Comparison of ENCODE assay signal across 10 cellular contexts in genomic region chr1:201540846-201541735, GRCh38. TPM values are rescaled to one million over a fixed set of nuclear protein-coding genes. Genes with fewer than 3 reads are reported as not detected.
DNase-seq lines count a peak whose midpoint lies in the region; ATAC-seq and TF ChIP-seq lines count a peak whose summit lies in the region.
"Had no signal": no experiment of that assay in that cellular context is flagged by ENCODE, and none has a peak within 500 bp of the region (broad histone marks: within the 10 kb centered on the region; RNA-seq: fewer than 3 reads in every experiment).

No MANE protein-coding gene starts in this region.

- H3K23ac ChIP-seq in H9 (ENCODE audit: insufficient read length, low read depth, low read length): no peak overlapping the region

- peak overlapping the region; percentile 95 for H3K4me2 ChIP-seq in H9 (ENCODE audit: insufficient read depth, insufficient read length, low read length)
- H3K4me2 ChIP-seq: KMS-11 had no signal

- no peak overlapping the region for H4K8ac ChIP-seq in H9 (replicated peaks; ENCODE audit: insufficient read length, low read depth, low read length)

- no peak overlapping the region for H2BK120ac ChIP-seq in H9 (ENCODE audit: low read depth, low read length, poor library complexity, severe bottlenecking)

- no peak overlapping the region for H3K27ac ChIP-seq in H9 (ENCODE audit: insufficient read length, low read depth, low read length)
- peak overlapping the region; percentile 52 for H3K27ac ChIP-seq in WERI-Rb-1
- H3K27ac ChIP-seq in spleen: peak overlapping the region in 7 of 8 donors; percentile 14 to 82 (median 72)
- H3K27ac ChIP-seq: KMS-11 had no signal

- H3K9me3 Mint-ChIP-seq in H9: peaks cover 0 to 6% of the 10 kb centered on the region in 2 experiments; a peak in 2 of 5 replicates
- H3K9me3 Mint-ChIP-seq: activated naive CD8-positive, alpha-beta T cell treated with anti-CD3 and anti-CD28 coated beads for 36 hours had no signal

- H3K9ac ChIP-seq in H9 (ENCODE audit: extremely low read depth, insufficient read length, low read length) (no peak overlapping the region), iPS-15b (ENCODE audit: low read depth, low read length) (no peak overlapping the region)
- H3K9ac ChIP-seq: KMS-11 had no signal

- peak overlapping the region in 1 of 3 experiments; percentile 32; a peak in 1 of 7 replicates for H3K27ac Mint-ChIP-seq in H9
- H3K27ac Mint-ChIP-seq: activated naive CD8-positive, alpha-beta T cell treated with anti-CD3 and anti-CD28 coated beads for 36 hours had no signal

- DNase-seq in H9 (no peak), WERI-Rb-1 (no peak), spleen (no peak), omental fat pad (ENCODE audit: low spot score) (no peak), NCI-H1105 treated with DMSO at 0.1 percent for 48 hours (lab: John Stamatoyannopoulos, UW) (no peak), NCI-H1048 (lab: John Stamatoyannopoulos, UW) (no peak)
- DNase-seq: activated naive CD8-positive, alpha-beta T cell treated with anti-CD3 and anti-CD28 coated beads for 36 hours had no signal

- intact Hi-C loops in spleen (cut with DNase I; ENCODE audit: low total_unique reads): no loop called here

- no peak overlapping the region for H2BK12ac ChIP-seq in H9 (ENCODE audit: insufficient read length, low read depth, low read length)

- no peak overlapping the region for H2AK5ac ChIP-seq in H9 (ENCODE audit: insufficient read length, low read length)

- H3K23me2 ChIP-seq in H9 (ENCODE audit: insufficient read length, low read depth, low read length, poor library complexity, severe bottlenecking): peaks cover 23% of the 10 kb centered on the region

- H2BK15ac ChIP-seq in H9 (ENCODE audit: low read depth, low read length): no peak overlapping the region

- TF ChIP-seq POLR2A in spleen (IDR thresholded peaks at IDR 0.05): no peak

- H3K27me3 ChIP-seq in H9 (ENCODE audit: insufficient read depth, low read length) (peaks cover 7% of the 10 kb centered on the region; the same call in 1 of the 2 replicates), WERI-Rb-1 (ENCODE audit: insufficient read depth, low read depth, severe bottlenecking) (no peaks in the 10 kb centered on the region), iPS-15b (ENCODE audit: control insufficient read depth, insufficient read depth, low read length) (peaks cover 54% of the 10 kb centered on the region), spleen (replicated peaks in 1 of 7) (peaks cover 0 to 48% (median 24%) of the 10 kb centered on the region in 7 donors)

- H4K20me1 ChIP-seq in H9 (ENCODE audit: control insufficient read depth, insufficient read depth, insufficient read length): no peaks in the 10 kb centered on the region

- H3T11ph ChIP-seq in H9 (ENCODE audit: low read length): no peak overlapping the region

- H3K79me1 ChIP-seq in H9 (ENCODE audit: insufficient read depth, low read depth, low read length, poor library complexity, severe bottlenecking): no peaks in the 10 kb centered on the region

- peaks cover 80% of the 10 kb centered on the region for H3K27me3 Mint-ChIP-seq in H9 (ENCODE audit: low read depth)

- no peak overlapping the region for H3K18ac ChIP-seq in H9 (ENCODE audit: insufficient read length, low read depth, low read length)

- no peak overlapping the region for H2BK5ac ChIP-seq in H9 (ENCODE audit: insufficient read length, low read length)

- peaks cover 21 to 36% of the 10 kb centered on the region in 2 experiments for H3K4me1 Mint-ChIP-seq in H9

- no peaks in the 10 kb centered on the region for H3K79me2 ChIP-seq in H9 (ENCODE audit: insufficient read depth, low read length)

- H4K91ac ChIP-seq in H9 (ENCODE audit: insufficient read length, low read depth, low read length): no peak overlapping the region

- ATAC-seq in omental fat pad (ENCODE audit: low FRiP score): no peak
- ATAC-seq in HG03095 (IDR thresholded peaks at IDR 0.05; ENCODE audit: unreplicated experiment): no peak

- H4K5ac ChIP-seq in H9 (ENCODE audit: insufficient read length, low read depth, low read length): no peak overlapping the region

- H3K36me3 Mint-ChIP-seq in H9 (ENCODE audit: insufficient read depth in 1 of 3, low read depth in 3 of 3): no peaks in the 10 kb centered on the region

- TF ChIP-seq CTCF in H9 (conservative IDR thresholded peaks at IDR 0.05) (no peak), WERI-Rb-1 (IDR thresholded peaks at IDR 0.05; ENCODE audit: low read depth, low read length) (no peak), spleen (IDR thresholded peaks at IDR 0.05 in 8 of 11, conservative IDR thresholded peaks at IDR 0.05 in 3 of 11) (no peak), omental fat pad (IDR thresholded peaks at IDR 0.05) (no peak)

- H3K36me3 ChIP-seq in WERI-Rb-1 (no peaks in the 10 kb centered on the region), iPS-15b (ENCODE audit: control insufficient read depth, insufficient read depth, low read length) (no peaks in the 10 kb centered on the region), spleen (no peaks in the 10 kb centered on the region)

- no peak overlapping the region for H3K4ac ChIP-seq in H9 (ENCODE audit: low read depth, low read length)

- no peak overlapping the region for H3K56ac ChIP-seq in H9 (ENCODE audit: insufficient read length, low read depth, low read length)

- H3K4me3 Mint-ChIP-seq in H9: no peak overlapping the region
- H3K4me3 Mint-ChIP-seq: activated naive CD8-positive, alpha-beta T cell treated with anti-CD3 and anti-CD28 coated beads for 36 hours had no signal

- H3K4me1 ChIP-seq in H9 (ENCODE audit: insufficient read depth, low read length) (no peaks in the 10 kb centered on the region; the same call in 1 of the 2 replicates), iPS-15b (ENCODE audit: control insufficient read depth, insufficient read depth, low read length) (peaks cover 10% of the 10 kb centered on the region), spleen (peaks cover 15 to 90% (median 68%) of the 10 kb centered on the region in 6 donors)

- WGBS in H9 (ENCODE audit: extremely low coverage, insufficient read length, low lambda C conversion rate): no CpG with 5 or more reads among the region's 12 CpGs
- 84 to 89% (median 85%) methylated on average over 12 of the region's 12 CpGs for WGBS in spleen, 5 donors

- H2AFZ ChIP-seq in H9 (ENCODE audit: low read length): no peak overlapping the region

- no peak overlapping the region for H2BK20ac ChIP-seq in H9 (ENCODE audit: low read depth, low read length, poor library complexity, severe bottlenecking)

- H3K9me3 ChIP-seq in H9 (ENCODE audit: control insufficient read depth, low read depth, low read length): no peaks in the 10 kb centered on the region
- peaks cover 5% of the 10 kb centered on the region for H3K9me3 ChIP-seq in WERI-Rb-1 (ENCODE audit: severe bottlenecking)
- no peaks in the 10 kb centered on the region for H3K9me3 ChIP-seq in iPS-15b (ENCODE audit: control insufficient read depth, insufficient read depth, low read length)
- H3K9me3 ChIP-seq in spleen: no peaks in the 10 kb centered on the region

- no peak overlapping the region for H3K14ac ChIP-seq in H9 (ENCODE audit: insufficient read depth, low read length)

- H3K4me3 ChIP-seq in WERI-Rb-1 (ENCODE audit: low read depth, low read length): no peak overlapping the region
- H3K4me3 ChIP-seq in iPS-15b (ENCODE audit: low read depth, low read length): peak overlapping the region; percentile 87
- H3K4me3 ChIP-seq in spleen: peak overlapping the region in 1 of 8 donors; percentile 78

RNA-seq across cellular contexts. Expression of gene NAV1, which starts 2.2 kb away (rescaled TPM):
- total RNA-seq in H9 (2021): 20.5 and 21.6 TPM in 2 replicates
- 10 to 100 TPM; 15.7 to 37.2 (median 27.4) TPM for total RNA-seq in spleen
- 1 to 10 TPM; 1.1 to 3.5 (median 1.2) TPM for polyA plus RNA-seq in spleen
- 10 to 100 TPM; 26.0 to 84.1 (median 67.6) TPM for total RNA-seq in omental fat pad

RNA-seq across cellular contexts. Expression of gene CSRP1, which starts 34.2 kb away (rescaled TPM):
- 0.44 TPM in 2 replicates for total RNA-seq in H9 (2021)
- total RNA-seq in spleen: 100 to 1,000 TPM; 115 to 360 (median 188) TPM
- 100 to 1,000 TPM in 2 of 3 donors, 10 to 100 TPM in 1; 67.1 to 180 (median 108) TPM for polyA plus RNA-seq in spleen
- total RNA-seq in omental fat pad: 100 to 1,000 TPM; 258 to 670 (median 416) TPM

Comparison
In these comparisons a context has a peak if more than half of its experiments do, and no peak if none do; other contexts are left out.
1. RNA of gene CSRP1, which starts 34.2 kb away (total RNA-seq): 258 to 670 TPM in omental fat pad and 115 to 360 TPM in spleen; 0.44 TPM in H9; every median in the first group is over 10 times any median in the second.